In the genomic region with DNA sequence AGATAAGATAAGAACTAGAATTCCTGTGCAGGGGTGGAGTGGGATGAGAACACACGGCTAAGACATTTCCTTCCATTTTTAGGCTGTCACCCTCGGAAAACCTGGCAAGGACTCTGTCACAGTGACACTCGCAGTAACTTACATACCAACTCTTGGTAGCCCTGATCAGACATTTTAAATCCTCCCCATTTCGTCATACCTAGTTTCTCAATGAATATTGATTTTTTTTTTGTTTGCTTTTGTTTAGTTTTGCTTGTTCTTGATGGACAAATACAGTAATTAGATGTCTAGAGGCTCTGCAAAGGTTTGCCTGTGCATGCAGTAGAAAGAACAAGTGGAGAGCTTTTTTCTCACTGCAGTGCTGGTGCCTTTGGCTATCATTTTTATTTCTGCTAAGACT, we compare ENCODE assay signal across 2 cellular contexts.
TF ChIP-seq lines count a peak whose summit lies in the region.

No MANE protein-coding gene starts in this region.

TF ChIP-seq in SK-N-SH treated with all-trans-retinoic acid at 6 μM for 48 hours, 23 proteins besides CTCF, POLR2A, EP300 and RAD21 (continued from another document):
- TF ChIP-seq, protein P1, sequence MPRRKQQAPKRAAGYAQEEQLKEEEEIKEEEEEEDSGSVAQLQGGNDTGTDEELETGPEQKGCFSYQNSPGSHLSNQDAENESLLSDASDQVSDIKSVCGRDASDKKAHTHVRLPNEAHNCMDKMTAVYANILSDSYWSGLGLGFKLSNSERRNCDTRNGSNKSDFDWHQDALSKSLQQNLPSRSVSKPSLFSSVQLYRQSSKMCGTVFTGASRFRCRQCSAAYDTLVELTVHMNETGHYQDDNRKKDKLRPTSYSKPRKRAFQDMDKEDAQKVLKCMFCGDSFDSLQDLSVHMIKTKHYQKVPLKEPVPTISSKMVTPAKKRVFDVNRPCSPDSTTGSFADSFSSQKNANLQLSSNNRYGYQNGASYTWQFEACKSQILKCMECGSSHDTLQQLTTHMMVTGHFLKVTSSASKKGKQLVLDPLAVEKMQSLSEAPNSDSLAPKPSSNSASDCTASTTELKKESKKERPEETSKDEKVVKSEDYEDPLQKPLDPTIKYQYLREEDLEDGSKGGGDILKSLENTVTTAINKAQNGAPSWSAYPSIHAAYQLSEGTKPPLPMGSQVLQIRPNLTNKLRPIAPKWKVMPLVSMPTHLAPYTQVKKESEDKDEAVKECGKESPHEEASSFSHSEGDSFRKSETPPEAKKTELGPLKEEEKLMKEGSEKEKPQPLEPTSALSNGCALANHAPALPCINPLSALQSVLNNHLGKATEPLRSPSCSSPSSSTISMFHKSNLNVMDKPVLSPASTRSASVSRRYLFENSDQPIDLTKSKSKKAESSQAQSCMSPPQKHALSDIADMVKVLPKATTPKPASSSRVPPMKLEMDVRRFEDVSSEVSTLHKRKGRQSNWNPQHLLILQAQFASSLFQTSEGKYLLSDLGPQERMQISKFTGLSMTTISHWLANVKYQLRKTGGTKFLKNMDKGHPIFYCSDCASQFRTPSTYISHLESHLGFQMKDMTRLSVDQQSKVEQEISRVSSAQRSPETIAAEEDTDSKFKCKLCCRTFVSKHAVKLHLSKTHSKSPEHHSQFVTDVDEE (CRISPR knock-in tag; IDR thresholded peaks at IDR 0.05): no peak
- no peak for TF ChIP-seq TOX (CRISPR knock-in tag; IDR thresholded peaks at IDR 0.05; ENCODE audit: borderline replicate concordance)
- TF ChIP-seq ARNTL (CRISPR knock-in tag; IDR thresholded peaks at IDR 0.05; ENCODE audit: borderline replicate concordance, low read depth): no peak
- no peak for TF ChIP-seq ZNF8 (CRISPR knock-in tag; IDR thresholded peaks at IDR 0.05)
- TF ChIP-seq ZFP3 (CRISPR knock-in tag; IDR thresholded peaks at IDR 0.05): no peak
- no peak for TF ChIP-seq GLIS3 (CRISPR knock-in tag; IDR thresholded peaks at IDR 0.05)
- no peak for TF ChIP-seq BACH2 (CRISPR knock-in tag; IDR thresholded peaks at IDR 0.05; ENCODE audit: borderline replicate concordance)
- TF ChIP-seq, protein P2, sequence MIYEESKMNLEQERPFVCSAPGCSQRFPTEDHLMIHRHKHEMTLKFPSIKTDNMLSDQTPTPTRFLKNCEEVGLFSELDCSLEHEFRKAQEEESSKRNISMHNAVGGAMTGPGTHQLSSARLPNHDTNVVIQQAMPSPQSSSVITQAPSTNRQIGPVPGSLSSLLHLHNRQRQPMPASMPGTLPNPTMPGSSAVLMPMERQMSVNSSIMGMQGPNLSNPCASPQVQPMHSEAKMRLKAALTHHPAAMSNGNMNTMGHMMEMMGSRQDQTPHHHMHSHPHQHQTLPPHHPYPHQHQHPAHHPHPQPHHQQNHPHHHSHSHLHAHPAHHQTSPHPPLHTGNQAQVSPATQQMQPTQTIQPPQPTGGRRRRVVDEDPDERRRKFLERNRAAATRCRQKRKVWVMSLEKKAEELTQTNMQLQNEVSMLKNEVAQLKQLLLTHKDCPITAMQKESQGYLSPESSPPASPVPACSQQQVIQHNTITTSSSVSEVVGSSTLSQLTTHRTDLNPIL (CRISPR knock-in tag; IDR thresholded peaks at IDR 0.05; ENCODE audit: low read depth): no peak
- TF ChIP-seq ZFP30 (CRISPR knock-in tag; IDR thresholded peaks at IDR 0.05): no peak
TF ChIP-seq in SK-N-SH treated with all-trans-retinoic acid at 6 μM for 48 hours: peak in this region for 0.

TF ChIP-seq in HepG2, 621 proteins besides CTCF, POLR2A, EP300 and RAD21 (continued from another document and continues in another):
- TF ChIP-seq, protein P3, sequence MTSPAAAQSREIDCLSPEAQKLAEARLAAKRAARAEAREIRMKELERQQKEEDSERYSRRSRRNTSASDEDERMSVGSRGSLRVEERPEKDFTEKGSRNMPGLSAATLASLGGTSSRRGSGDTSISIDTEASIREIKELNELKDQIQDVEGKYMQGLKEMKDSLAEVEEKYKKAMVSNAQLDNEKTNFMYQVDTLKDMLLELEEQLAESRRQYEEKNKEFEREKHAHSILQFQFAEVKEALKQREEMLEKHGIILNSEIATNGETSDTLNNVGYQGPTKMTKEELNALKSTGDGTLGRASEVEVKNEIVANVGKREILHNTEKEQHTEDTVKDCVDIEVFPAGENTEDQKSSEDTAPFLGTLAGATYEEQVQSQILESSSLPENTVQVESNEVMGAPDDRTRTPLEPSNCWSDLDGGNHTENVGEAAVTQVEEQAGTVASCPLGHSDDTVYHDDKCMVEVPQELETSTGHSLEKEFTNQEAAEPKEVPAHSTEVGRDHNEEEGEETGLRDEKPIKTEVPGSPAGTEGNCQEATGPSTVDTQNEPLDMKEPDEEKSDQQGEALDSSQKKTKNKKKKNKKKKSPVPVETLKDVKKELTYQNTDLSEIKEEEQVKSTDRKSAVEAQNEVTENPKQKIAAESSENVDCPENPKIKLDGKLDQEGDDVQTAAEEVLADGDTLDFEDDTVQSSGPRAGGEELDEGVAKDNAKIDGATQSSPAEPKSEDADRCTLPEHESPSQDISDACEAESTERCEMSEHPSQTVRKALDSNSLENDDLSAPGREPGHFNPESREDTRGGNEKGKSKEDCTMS (CRISPR knock-in tag; conservative IDR thresholded peaks at IDR 0.05): no peak
- TF ChIP-seq SOX13 (IDR thresholded peaks at IDR 0.05) (no peak), SOX13 (CRISPR knock-in tag; conservative IDR thresholded peaks at IDR 0.05 in 1 of 2, IDR thresholded peaks at IDR 0.05 in 1 of 2) (peak in 1 of 2 experiments; percentile 32; a peak in 1 of 4 replicates), SMYD3 (CRISPR knock-in tag; IDR thresholded peaks at IDR 0.05) (no peak), SOX6 (IDR thresholded peaks at IDR 0.05) (no peak), SOX6 (CRISPR knock-in tag; IDR thresholded peaks at IDR 0.05) (peak; percentile 50; the same call in 1 of the 2 replicates), CEBPB (IDR thresholded peaks at IDR 0.05; ENCODE audit: borderline replicate concordance, low read depth, low read length) (peak; percentile 67; the same call in 1 of the 2 replicates), CEBPG (CRISPR knock-in tag; IDR thresholded peaks at IDR 0.05) (peak; percentile 54), ZNF816 (CRISPR knock-in tag; IDR thresholded peaks at IDR 0.05; ENCODE audit: borderline replicate concordance) (no peak), ZNF510 (CRISPR knock-in tag; IDR thresholded peaks at IDR 0.05; ENCODE audit: low read depth) (no peak), MIXL1 (CRISPR knock-in tag; IDR thresholded peaks at IDR 0.05) (0 out of 2 replicates have a peak, but pooled peaks have one; percentile 38), CBX5 (CRISPR knock-in tag; IDR thresholded peaks at IDR 0.05; ENCODE audit: borderline replicate concordance) (no peak), ZSCAN31 (CRISPR knock-in tag; IDR thresholded peaks at IDR 0.05; ENCODE audit: low read depth) (no peak), BRD4 (CRISPR knock-in tag; IDR thresholded peaks at IDR 0.05) (no peak), ZNF335 (CRISPR knock-in tag; IDR thresholded peaks at IDR 0.05) (no peak), CREB1 (IDR thresholded peaks at IDR 0.05) (0 out of 2 replicates have a peak, but pooled peaks have one; percentile 8), CREB1 (CRISPR knock-in tag; IDR thresholded peaks at IDR 0.05) (0 out of 2 replicates have a peak, but pooled peaks have one; percentile 20), TBP (CRISPR knock-in tag; IDR thresholded peaks at IDR 0.05) (no peak), ONECUT2 (CRISPR knock-in tag; IDR thresholded peaks at IDR 0.05) (peak; percentile 82)
- TF ChIP-seq, protein P4, sequence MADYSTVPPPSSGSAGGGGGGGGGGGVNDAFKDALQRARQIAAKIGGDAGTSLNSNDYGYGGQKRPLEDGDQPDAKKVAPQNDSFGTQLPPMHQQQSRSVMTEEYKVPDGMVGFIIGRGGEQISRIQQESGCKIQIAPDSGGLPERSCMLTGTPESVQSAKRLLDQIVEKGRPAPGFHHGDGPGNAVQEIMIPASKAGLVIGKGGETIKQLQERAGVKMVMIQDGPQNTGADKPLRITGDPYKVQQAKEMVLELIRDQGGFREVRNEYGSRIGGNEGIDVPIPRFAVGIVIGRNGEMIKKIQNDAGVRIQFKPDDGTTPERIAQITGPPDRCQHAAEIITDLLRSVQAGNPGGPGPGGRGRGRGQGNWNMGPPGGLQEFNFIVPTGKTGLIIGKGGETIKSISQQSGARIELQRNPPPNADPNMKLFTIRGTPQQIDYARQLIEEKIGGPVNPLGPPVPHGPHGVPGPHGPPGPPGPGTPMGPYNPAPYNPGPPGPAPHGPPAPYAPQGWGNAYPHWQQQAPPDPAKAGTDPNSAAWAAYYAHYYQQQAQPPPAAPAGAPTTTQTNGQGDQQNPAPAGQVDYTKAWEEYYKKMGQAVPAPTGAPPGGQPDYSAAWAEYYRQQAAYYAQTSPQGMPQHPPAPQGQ (CRISPR knock-in tag; IDR thresholded peaks at IDR 0.05; ENCODE audit: borderline replicate concordance): no peak
- TF ChIP-seq, protein P5, sequence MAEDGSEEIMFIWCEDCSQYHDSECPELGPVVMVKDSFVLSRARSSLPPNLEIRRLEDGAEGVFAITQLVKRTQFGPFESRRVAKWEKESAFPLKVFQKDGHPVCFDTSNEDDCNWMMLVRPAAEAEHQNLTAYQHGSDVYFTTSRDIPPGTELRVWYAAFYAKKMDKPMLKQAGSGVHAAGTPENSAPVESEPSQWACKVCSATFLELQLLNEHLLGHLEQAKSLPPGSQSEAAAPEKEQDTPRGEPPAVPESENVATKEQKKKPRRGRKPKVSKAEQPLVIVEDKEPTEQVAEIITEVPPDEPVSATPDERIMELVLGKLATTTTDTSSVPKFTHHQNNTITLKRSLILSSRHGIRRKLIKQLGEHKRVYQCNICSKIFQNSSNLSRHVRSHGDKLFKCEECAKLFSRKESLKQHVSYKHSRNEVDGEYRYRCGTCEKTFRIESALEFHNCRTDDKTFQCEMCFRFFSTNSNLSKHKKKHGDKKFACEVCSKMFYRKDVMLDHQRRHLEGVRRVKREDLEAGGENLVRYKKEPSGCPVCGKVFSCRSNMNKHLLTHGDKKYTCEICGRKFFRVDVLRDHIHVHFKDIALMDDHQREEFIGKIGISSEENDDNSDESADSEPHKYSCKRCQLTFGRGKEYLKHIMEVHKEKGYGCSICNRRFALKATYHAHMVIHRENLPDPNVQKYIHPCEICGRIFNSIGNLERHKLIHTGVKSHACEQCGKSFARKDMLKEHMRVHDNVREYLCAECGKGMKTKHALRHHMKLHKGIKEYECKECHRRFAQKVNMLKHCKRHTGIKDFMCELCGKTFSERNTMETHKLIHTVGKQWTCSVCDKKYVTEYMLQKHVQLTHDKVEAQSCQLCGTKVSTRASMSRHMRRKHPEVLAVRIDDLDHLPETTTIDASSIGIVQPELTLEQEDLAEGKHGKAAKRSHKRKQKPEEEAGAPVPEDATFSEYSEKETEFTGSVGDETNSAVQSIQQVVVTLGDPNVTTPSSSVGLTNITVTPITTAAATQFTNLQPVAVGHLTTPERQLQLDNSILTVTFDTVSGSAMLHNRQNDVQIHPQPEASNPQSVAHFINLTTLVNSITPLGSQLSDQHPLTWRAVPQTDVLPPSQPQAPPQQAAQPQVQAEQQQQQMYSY (CRISPR knock-in tag; IDR thresholded peaks at IDR 0.05): peak; percentile 58
- TF ChIP-seq, protein P6, sequence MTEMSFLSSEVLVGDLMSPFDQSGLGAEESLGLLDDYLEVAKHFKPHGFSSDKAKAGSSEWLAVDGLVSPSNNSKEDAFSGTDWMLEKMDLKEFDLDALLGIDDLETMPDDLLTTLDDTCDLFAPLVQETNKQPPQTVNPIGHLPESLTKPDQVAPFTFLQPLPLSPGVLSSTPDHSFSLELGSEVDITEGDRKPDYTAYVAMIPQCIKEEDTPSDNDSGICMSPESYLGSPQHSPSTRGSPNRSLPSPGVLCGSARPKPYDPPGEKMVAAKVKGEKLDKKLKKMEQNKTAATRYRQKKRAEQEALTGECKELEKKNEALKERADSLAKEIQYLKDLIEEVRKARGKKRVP (CRISPR knock-in tag; IDR thresholded peaks at IDR 0.05): 0 out of 4 replicates have a peak, but pooled peaks of 1 of the 2 experiments have one; percentile 49
- TF ChIP-seq, protein P7, sequence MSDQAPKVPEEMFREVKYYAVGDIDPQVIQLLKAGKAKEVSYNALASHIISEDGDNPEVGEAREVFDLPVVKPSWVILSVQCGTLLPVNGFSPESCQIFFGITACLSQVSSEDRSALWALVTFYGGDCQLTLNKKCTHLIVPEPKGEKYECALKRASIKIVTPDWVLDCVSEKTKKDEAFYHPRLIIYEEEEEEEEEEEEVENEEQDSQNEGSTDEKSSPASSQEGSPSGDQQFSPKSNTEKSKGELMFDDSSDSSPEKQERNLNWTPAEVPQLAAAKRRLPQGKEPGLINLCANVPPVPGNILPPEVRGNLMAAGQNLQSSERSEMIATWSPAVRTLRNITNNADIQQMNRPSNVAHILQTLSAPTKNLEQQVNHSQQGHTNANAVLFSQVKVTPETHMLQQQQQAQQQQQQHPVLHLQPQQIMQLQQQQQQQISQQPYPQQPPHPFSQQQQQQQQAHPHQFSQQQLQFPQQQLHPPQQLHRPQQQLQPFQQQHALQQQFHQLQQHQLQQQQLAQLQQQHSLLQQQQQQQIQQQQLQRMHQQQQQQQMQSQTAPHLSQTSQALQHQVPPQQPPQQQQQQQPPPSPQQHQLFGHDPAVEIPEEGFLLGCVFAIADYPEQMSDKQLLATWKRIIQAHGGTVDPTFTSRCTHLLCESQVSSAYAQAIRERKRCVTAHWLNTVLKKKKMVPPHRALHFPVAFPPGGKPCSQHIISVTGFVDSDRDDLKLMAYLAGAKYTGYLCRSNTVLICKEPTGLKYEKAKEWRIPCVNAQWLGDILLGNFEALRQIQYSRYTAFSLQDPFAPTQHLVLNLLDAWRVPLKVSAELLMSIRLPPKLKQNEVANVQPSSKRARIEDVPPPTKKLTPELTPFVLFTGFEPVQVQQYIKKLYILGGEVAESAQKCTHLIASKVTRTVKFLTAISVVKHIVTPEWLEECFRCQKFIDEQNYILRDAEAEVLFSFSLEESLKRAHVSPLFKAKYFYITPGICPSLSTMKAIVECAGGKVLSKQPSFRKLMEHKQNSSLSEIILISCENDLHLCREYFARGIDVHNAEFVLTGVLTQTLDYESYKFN (CRISPR knock-in tag; conservative IDR thresholded peaks at IDR 0.05): 0 out of 2 replicates have a peak, but pooled peaks have one; percentile 21
